In genomic region chr10:34024708-34025425, GRCh38 we compare ENCODE assay signal across 1 cellular context.
TF ChIP-seq lines count a peak whose summit lies in the region.

No MANE protein-coding gene starts in this region.

TF ChIP-seq in GM23338, 12 proteins besides CTCF, POLR2A, EP300 and RAD21 (continued from another document):
- TF ChIP-seq ZNF462 (CRISPR knock-in tag; IDR thresholded peaks at IDR 0.05) = no peak
- no peak for TF ChIP-seq REST (IDR thresholded peaks at IDR 0.05; ENCODE audit: unreplicated experiment)
- no peak for TF ChIP-seq JUNB (IDR thresholded peaks at IDR 0.05; ENCODE audit: unreplicated experiment)
- no peak for TF ChIP-seq CREB1 (CRISPR knock-in tag; IDR thresholded peaks at IDR 0.05; ENCODE audit: low read depth)
- TF ChIP-seq POLR2AphosphoS5 (IDR thresholded peaks at IDR 0.05; ENCODE audit: low read depth) = no peak
- TF ChIP-seq ZNF114 (CRISPR knock-in tag; IDR thresholded peaks at IDR 0.05) = no peak
- no peak for TF ChIP-seq NANOG (IDR thresholded peaks at IDR 0.05; ENCODE audit: borderline replicate concordance)
- TF ChIP-seq ZNF331 (CRISPR knock-in tag; IDR thresholded peaks at IDR 0.05; ENCODE audit: low read depth) = no peak
- TF ChIP-seq ETS1 (IDR thresholded peaks at IDR 0.05) = no peak
- TF ChIP-seq STAT1 (IDR thresholded peaks at IDR 0.05; ENCODE audit: unreplicated experiment) = no peak
